ENCODE assay signal across 1 cellular context in genomic region chr11:61332823-61333637, GRCh38.
TF ChIP-seq lines count a peak whose summit lies in the region.

DDB1 (minus strand) TSS chr11:61333105; CDS start chr11:61332968, 137 bp downstream.
TKFC (plus strand) TSS chr11:61333228; CDS start chr11:61334729, 1,501 bp downstream.

TF ChIP-seq in GM12878, 131 proteins besides CTCF, POLR2A, EP300 and RAD21 (continued from another document):
- no peak for TF ChIP-seq CUX1 (IDR thresholded peaks at IDR 0.05; ENCODE audit: insufficient replicate concordance, low read depth, low read length)
- TF ChIP-seq BCL3 (IDR thresholded peaks at IDR 0.05; ENCODE audit: borderline replicate concordance, insufficient read depth, low read depth, low read length, poor library complexity, severe bottlenecking), result peak; percentile 30
- no peak for TF ChIP-seq USF2 (IDR thresholded peaks at IDR 0.05; ENCODE audit: borderline replicate concordance, low read depth, low read length)
- TF ChIP-seq SREBF1 (IDR thresholded peaks at IDR 0.05; ENCODE audit: low read length), result 0 out of 2 replicates have a peak, but pooled peaks have one; percentile 40
- TF ChIP-seq PML (IDR thresholded peaks at IDR 0.05; ENCODE audit: low read length), result peak; percentile 82; the same call in 1 of the 2 replicates
- TF ChIP-seq POLR2AphosphoS2 (IDR thresholded peaks at IDR 0.05; ENCODE audit: low read depth, low read length), result peak; percentile 94
- TF ChIP-seq IKZF1 (conservative IDR thresholded peaks at IDR 0.05), result peak; percentile 96
- TF ChIP-seq LARP7 (IDR thresholded peaks at IDR 0.05), result peak; percentile 68; the same call in 1 of the 2 replicates
- 0 out of 2 replicates have a peak, but pooled peaks have one; percentile 21 for TF ChIP-seq TARDBP (IDR thresholded peaks at IDR 0.05; ENCODE audit: borderline replicate concordance)
- TF ChIP-seq USF1 (IDR thresholded peaks at IDR 0.05; ENCODE audit: borderline replicate concordance, extremely low read length, insufficient read depth, low read depth, low read length), result peak; percentile 28
- peak; percentile 77 for TF ChIP-seq NR2F1 (conservative IDR thresholded peaks at IDR 0.05)
- TF ChIP-seq MXI1 (IDR thresholded peaks at IDR 0.05; ENCODE audit: low read depth, low read length), result peak; percentile 93
- TF ChIP-seq EED (IDR thresholded peaks at IDR 0.05; ENCODE audit: low read depth), result peak; percentile 72; the same call in 1 of the 2 replicates
- peak; percentile 87 for TF ChIP-seq TAF1 (IDR thresholded peaks at IDR 0.05; ENCODE audit: borderline replicate concordance, low read depth, low read length)
- TF ChIP-seq HCFC1 (IDR thresholded peaks at IDR 0.05; ENCODE audit: low read length), result peak; percentile 64
- TF ChIP-seq CBX5 (IDR thresholded peaks at IDR 0.05; ENCODE audit: low read depth), result no peak
- TF ChIP-seq DPF2 (IDR thresholded peaks at IDR 0.05), result peak; percentile 66
- peak; percentile 85 for TF ChIP-seq MAX (IDR thresholded peaks at IDR 0.05; ENCODE audit: low read depth, low read length)
- 0 out of 2 replicates have a peak, but pooled peaks have one; percentile 64 for TF ChIP-seq TBL1XR1 (IDR thresholded peaks at IDR 0.05; ENCODE audit: low read depth, low read length)
